28 cellular contexts compared by ENCODE assay signal in the genomic region with DNA sequence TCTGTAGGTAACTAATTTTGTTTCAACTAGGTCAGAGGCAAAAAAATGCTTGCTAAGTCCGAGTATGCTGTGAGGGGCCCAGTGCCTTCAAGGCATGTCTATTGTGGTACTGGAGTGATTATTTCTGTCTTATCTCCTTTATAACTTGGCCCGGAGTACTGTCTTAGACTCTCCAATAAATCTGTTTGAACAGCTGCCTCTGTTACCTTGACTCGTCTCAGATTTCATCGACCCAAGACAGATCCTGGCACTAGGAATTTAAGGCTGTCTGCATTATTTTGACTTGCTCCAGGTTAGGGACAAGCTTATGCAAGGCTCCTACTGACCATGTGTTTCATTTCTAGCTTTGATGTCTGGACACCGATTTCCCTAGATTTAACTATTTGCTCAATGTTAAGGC. TPM values are rescaled to one million over a fixed set of nuclear protein-coding genes. Genes with fewer than 3 reads are reported as not detected.
DNase-seq lines count a peak whose midpoint lies in the region; ATAC-seq and TF ChIP-seq lines count a peak whose summit lies in the region.
"Had no signal": no experiment of that assay in that cellular context is flagged by ENCODE, and none has a peak within 500 bp of the region (broad histone marks: within the 10 kb centered on the region; RNA-seq: fewer than 3 reads in every experiment).

No MANE protein-coding gene starts in this region.

- no peaks in the 10 kb centered on the region for H3K9me2 ChIP-seq in PC-3 (replicated peaks; ENCODE audit: low read length)

- H3K4me3 ChIP-seq in Caco-2 (ENCODE audit: low read depth, low read length) = no peak overlapping the region
- H3K4me3 ChIP-seq in PC-3 (ENCODE audit: low read length) = no peak overlapping the region
- H3K4me3 ChIP-seq: adrenal gland, psoas muscle, sigmoid colon, SK-N-MC, thoracic aorta, vagina had no signal

- H3K4me1 Mint-ChIP-seq in Caco-2 (ENCODE audit: low read depth, unreplicated experiment) = peaks cover 16% of the 10 kb centered on the region
- H3K4me1 Mint-ChIP-seq in activated CD4-positive, alpha-beta T cell treated with anti-CD3 and anti-CD28 coated beads for 36 hours = no peaks in the 10 kb centered on the region
- H3K4me1 Mint-ChIP-seq: central memory CD8-positive, alpha-beta T cell had no signal

- TF ChIP-seq CTCF in Caco-2 (IDR thresholded peaks at IDR 0.05; ENCODE audit: insufficient read depth in 1 of 2, low read depth in 1 of 2, low read length in 1 of 2, severe bottlenecking in 1 of 2, unreplicated experiment in 1 of 2) (no peak), PC-3 (conservative IDR thresholded peaks at IDR 0.05; ENCODE audit: low read depth, low read length) (no peak)

- H3K4me1 ChIP-seq in Caco-2 (peaks cover 6% of the 10 kb centered on the region; the same call in 1 of the 2 replicates), PC-3 (ENCODE audit: insufficient read depth, low read length) (peaks cover 6% of the 10 kb centered on the region; the same call in 1 of the 2 replicates)
- H3K4me1 ChIP-seq: adrenal gland, psoas muscle, sigmoid colon, vagina had no signal

- H3K27ac Mint-ChIP-seq in Caco-2 (ENCODE audit: unreplicated experiment) = no peak overlapping the region
- H3K27ac Mint-ChIP-seq in activated CD4-positive, alpha-beta T cell treated with anti-CD3 and anti-CD28 coated beads for 36 hours = no peak overlapping the region
- H3K27ac Mint-ChIP-seq: activated naive CD4-positive, alpha-beta T cell treated with anti-CD3 and anti-CD28 coated beads, Interleukin-2, amount 10 ng/mL, durations not matched to agents 7 days and 5 days; immature natural killer cell; natural killer cell treated with Interleukin-12 subunit alpha and Interleukin-12 subunit beta and Interleukin-15 and Interleukin-18, amount 100 ng/mL, for 72 hours; stimulated activated naive CD8-positive, alpha-beta T cell treated with anti-CD3 and anti-CD28 coated beads, Interleukin-15, amount 100 ng/mL, for 72 hours had no signal

- no peaks in the 10 kb centered on the region for H3F3A ChIP-seq in PC-3 (ENCODE audit: low read length, unreplicated experiment)

- no peak overlapping the region for H3K27ac ChIP-seq in PC-3 (ENCODE audit: low read length)
- H3K27ac ChIP-seq: adrenal gland, psoas muscle, sigmoid colon, SK-N-MC, thoracic aorta, vagina had no signal

- H4K20me1 ChIP-seq in PC-3 (ENCODE audit: low read length) = no peaks in the 10 kb centered on the region

- BruUV-seq in Caco-2 (replicated peaks; lab: Mats Ljungman, UMichigan) (no TSS peak), PC-3 (replicated peaks; lab: Mats Ljungman, UMichigan) (no TSS peak)

- intact Hi-C loops in Caco-2 (cut with micrococcal nuclease; ENCODE audit: unreplicated experiment) = loop anchor here (1.0 to 5.0 kb wide), 2 partner anchors 38 to 268 kb away; a partner anchor contains a TSS
- intact Hi-C loops in PC-3 (cut with micrococcal nuclease) = no loop called here
- intact Hi-C loops in activated CD4-positive, alpha-beta T cell treated with anti-CD3 and anti-CD28 coated beads for 36 hours (cut with DNase I, micrococcal nuclease) = loop anchor here in 1 of 2 experiments (10.0 kb wide), 1 partner anchor 160 kb away; no protein-coding TSS in a partner anchor

- DNase-seq in NCI-H1105 treated with DMSO at 0.1 percent for 48 hours (lab: John Stamatoyannopoulos, UW) (peak; percentile 20), NCI-H1105 (lab: John Stamatoyannopoulos, UW) (no peak), Caco-2 (peak; percentile 52 to 62), LoVo (ENCODE audit: low spot score) (peak; percentile 1), PC-3 (peak; percentile 50), DMS153 (lab: John Stamatoyannopoulos, UW) (no peak)
- DNase-seq in activated CD4-positive, alpha-beta T cell treated with anti-CD3 and anti-CD28 coated beads for 36 hours = no peak
- DNase-seq: activated CD4-positive, alpha-beta T cell treated with anti-CD3 and anti-CD28 coated beads, Interleukin-2, amount 50 U/mL, for 48 hours; activated naive CD4-positive, alpha-beta T cell treated with anti-CD3 and anti-CD28 coated beads, Interleukin-2, amount 10 ng/mL, durations not matched to agents 7 days and 5 days; adrenal gland; Calu3; immature natural killer cell; left cardiac atrium; NCI-H526 treated with DMSO at 0.1 percent for 48 hours; occipital lobe; psoas muscle; sigmoid colon; stimulated activated CD4-positive, alpha-beta T cell treated with anti-CD3 and anti-CD28 coated beads, Interleukin-12 subunit alpha, Interleukin-12 subunit beta, amount 100 ng/mL, for 4 hours; stimulated activated CD4-positive, alpha-beta T cell treated with anti-CD3 and anti-CD28 coated beads, Interleukin-2, amount 100 ng/mL, for 48 hours; stimulated activated naive CD8-positive, alpha-beta T cell treated with anti-CD3 and anti-CD28 coated beads, Interleukin-15, amount 100 ng/mL, for 72 hours had no signal

- H3K4me2 ChIP-seq in PC-3 (ENCODE audit: low read length) = no peak overlapping the region

- no peaks in the 10 kb centered on the region for H3K9me3 Mint-ChIP-seq in Caco-2 (ENCODE audit: unreplicated experiment)
- no peaks in the 10 kb centered on the region for H3K9me3 Mint-ChIP-seq in activated CD4-positive, alpha-beta T cell treated with anti-CD3 and anti-CD28 coated beads for 36 hours (ENCODE audit: low read depth)
- H3K9me3 Mint-ChIP-seq: activated naive CD4-positive, alpha-beta T cell treated with anti-CD3 and anti-CD28 coated beads, Interleukin-2, amount 10 ng/mL, durations not matched to agents 7 days and 5 days; central memory CD8-positive, alpha-beta T cell; natural killer cell treated with Interleukin-12 subunit alpha and Interleukin-12 subunit beta and Interleukin-15 and Interleukin-18, amount 100 ng/mL, for 72 hours; stimulated activated naive CD8-positive, alpha-beta T cell treated with anti-CD3 and anti-CD28 coated beads, Interleukin-15, amount 100 ng/mL, for 72 hours had no signal

- H2AFZ ChIP-seq in PC-3 (ENCODE audit: low read length) = no peak overlapping the region

- H3K27me3 ChIP-seq in Caco-2 (replicated peaks; ENCODE audit: control insufficient read depth, insufficient read depth, low read length) = no peaks in the 10 kb centered on the region
- H3K27me3 ChIP-seq in PC-3 (ENCODE audit: low read length) = peaks cover 10% of the 10 kb centered on the region
- H3K27me3 ChIP-seq: vagina had no signal

- no peaks in the 10 kb centered on the region for H3K36me3 Mint-ChIP-seq in Caco-2 (ENCODE audit: insufficient read depth, unreplicated experiment)
- H3K36me3 Mint-ChIP-seq in activated CD4-positive, alpha-beta T cell treated with anti-CD3 and anti-CD28 coated beads for 36 hours (ENCODE audit: low read depth) = no peaks in the 10 kb centered on the region
- H3K36me3 Mint-ChIP-seq: activated naive CD4-positive, alpha-beta T cell treated with anti-CD3 and anti-CD28 coated beads, Interleukin-2, amount 10 ng/mL, durations not matched to agents 7 days and 5 days; immature natural killer cell; natural killer cell treated with Interleukin-12 subunit alpha and Interleukin-12 subunit beta and Interleukin-15 and Interleukin-18, amount 100 ng/mL, for 72 hours had no signal

- no peak overlapping the region for H3K9ac ChIP-seq in PC-3 (ENCODE audit: low read length)

- CTCF ChIA-PET in Caco-2 (lab: Charles Lee) (no interaction called here), PC-3 (lab: Charles Lee) (no interaction called here)
- CTCF ChIA-PET in activated CD4-positive, alpha-beta T cell treated with anti-CD3 and anti-CD28 coated beads for 36 hours (lab: Charles Lee) = no interaction called here

- no peaks in the 10 kb centered on the region for H3K27me3 Mint-ChIP-seq in Caco-2 (ENCODE audit: insufficient read depth, unreplicated experiment)
- H3K27me3 Mint-ChIP-seq in activated CD4-positive, alpha-beta T cell treated with anti-CD3 and anti-CD28 coated beads for 36 hours = peaks cover 10% of the 10 kb centered on the region

- H3K36me3 ChIP-seq in Caco-2 (ENCODE audit: control insufficient read depth, insufficient read depth, low read length) = no peaks in the 10 kb centered on the region
- H3K36me3 ChIP-seq in PC-3 (ENCODE audit: low read depth, low read length) = no peaks in the 10 kb centered on the region
- H3K36me3 ChIP-seq: adrenal gland, sigmoid colon, thoracic aorta, vagina had no signal

- peak overlapping the region; percentile 39 for H3K4me3 Mint-ChIP-seq in Caco-2 (ENCODE audit: unreplicated experiment)
- H3K4me3 Mint-ChIP-seq in activated CD4-positive, alpha-beta T cell treated with anti-CD3 and anti-CD28 coated beads for 36 hours = no peak overlapping the region
- H3K4me3 Mint-ChIP-seq: activated naive CD4-positive, alpha-beta T cell treated with anti-CD3 and anti-CD28 coated beads, Interleukin-2, amount 10 ng/mL, durations not matched to agents 7 days and 5 days; central memory CD8-positive, alpha-beta T cell; immature natural killer cell; natural killer cell treated with Interleukin-12 subunit alpha and Interleukin-12 subunit beta and Interleukin-15 and Interleukin-18, amount 100 ng/mL, for 72 hours; stimulated activated naive CD8-positive, alpha-beta T cell treated with anti-CD3 and anti-CD28 coated beads, Interleukin-15, amount 100 ng/mL, for 72 hours had no signal

- H3K79me2 ChIP-seq in PC-3 (ENCODE audit: low read length) = no peaks in the 10 kb centered on the region

- ATAC-seq in PC-3 (peak; percentile 24), GM19452 (IDR thresholded peaks at IDR 0.05; ENCODE audit: unreplicated experiment) (no peak)
- no peak for ATAC-seq in activated CD4-positive, alpha-beta T cell treated with anti-CD3 and anti-CD28 coated beads for 36 hours
- ATAC-seq: activated CD4-positive, CD25-positive, alpha-beta regulatory T cell treated with anti-CD3 and anti-CD28 coated beads, Interleukin-2, amount 50 U/mL, for 24 hours; HCT116; left cardiac atrium; natural killer cell treated with Interleukin-12 subunit alpha and Interleukin-12 subunit beta and Interleukin-15 and Interleukin-18, amount 100 ng/mL, for 72 hours; psoas muscle; stimulated activated naive CD8-positive, alpha-beta T cell treated with anti-CD3 and anti-CD28 coated beads, Interleukin-15, amount 100 ng/mL, for 72 hours had no signal

- H3K9me3 ChIP-seq in Caco-2 = no peaks in the 10 kb centered on the region
- no peaks in the 10 kb centered on the region for H3K9me3 ChIP-seq in PC-3 (ENCODE audit: low read length)
- H3K9me3 ChIP-seq: adrenal gland, psoas muscle, sigmoid colon, thoracic aorta, vagina had no signal

- POLR2A ChIA-PET in Caco-2 (lab: Charles Lee) = no interaction called here
- POLR2A ChIA-PET in PC-3 (lab: Charles Lee; ENCODE audit: unreplicated experiment) = no interaction called here
- POLR2A ChIA-PET in activated CD4-positive, alpha-beta T cell treated with anti-CD3 and anti-CD28 coated beads for 36 hours (lab: Charles Lee) = no interaction called here

RNA-seq across cellular contexts. Expression of a gene that starts 41.1 kb away (rescaled TPM):
- 7.2 and 9.5 TPM in 2 replicates for total RNA-seq in Caco-2 (2022)
- 5.2 and 5.6 TPM in 2 replicates for total RNA-seq in PC-3 (2014; rRNA removed)
- total RNA-seq in activated CD4-positive, alpha-beta T cell treated with anti-CD3 and anti-CD28 coated beads for 36 hours = 10 to 100 TPM; 11.8 to 12.2 TPM

Comparison
In these comparisons a context has a peak if more than half of its experiments do, and no peak if none do; other contexts are left out.
1. DNase-seq: peak in NCI-H1105 treated with DMSO at 0.1 percent for 48 hours (single experiment), Caco-2 (2 of 2), LoVo (single experiment) and PC-3 (single experiment); none in NCI-H1105 (single experiment), DMS153 (single experiment) and activated CD4-positive, alpha-beta T cell treated with anti-CD3 and anti-CD28 coated beads for 36 hours (single experiment).